In genomic region chr17:17456251-17456650, GRCh38 we compare ENCODE assay signal across 24 cellular contexts.
"Had no signal": no experiment of that assay in that cellular context is flagged by ENCODE, and none has a peak within 500 bp of the region (broad histone marks: within the 10 kb centered on the region; RNA-seq: fewer than 3 reads in every experiment).

No MANE protein-coding gene starts in this region.

- H3K36me3 ChIP-seq: colonic mucosa, esophagus muscularis mucosa, esophagus squamous epithelium, gastrocnemius medialis, gastroesophageal sphincter, heart left ventricle, heart right ventricle had no signal

- DNase-seq: colonic mucosa; cortex of kidney; dermis blood vessel endothelial cell; dorsolateral prefrontal cortex; effector CD4-positive, alpha-beta T cell; effector CD8-positive, alpha-beta T cell; effector memory CD4-positive, alpha-beta T cell; effector memory CD8-positive, alpha-beta T cell; endodermal cell; erythroblast; esophagus squamous epithelium; foreskin fibroblast; foreskin keratinocyte; foreskin melanocyte; gastrocnemius medialis; glutamatergic neuron; heart left ventricle; heart right ventricle had no signal

- H3K4me3 Mint-ChIP-seq: dendritic cell treated with granulocyte-macrophage colony-stimulating factor and Interleukin-4, amounts not matched to agents 40 ng/mL and 50 ng/mL, for 4 days; effector memory CD8-positive, alpha-beta T cell; endodermal cell had no signal

- H3K27ac ChIP-seq: colonic mucosa, coronary artery, dorsolateral prefrontal cortex, epithelial cell of prostate, esophagus muscularis mucosa, esophagus squamous epithelium, foreskin keratinocyte, gastrocnemius medialis, gastroesophageal sphincter, heart left ventricle, heart right ventricle had no signal

- ATAC-seq: effector memory CD8-positive, alpha-beta T cell; esophagus mucosa; foreskin keratinocyte; gastrocnemius medialis; gastroesophageal sphincter; heart left ventricle; heart right ventricle had no signal

- H3K27ac Mint-ChIP-seq: dendritic cell treated with granulocyte-macrophage colony-stimulating factor and Interleukin-4, amounts not matched to agents 40 ng/mL and 50 ng/mL, for 4 days; effector memory CD8-positive, alpha-beta T cell; endodermal cell had no signal

- H3K4me1 ChIP-seq: colonic mucosa, esophagus muscularis mucosa, esophagus squamous epithelium, foreskin keratinocyte, gastrocnemius medialis, gastroesophageal sphincter, heart left ventricle, heart right ventricle had no signal

- H3K4me1 Mint-ChIP-seq: endodermal cell had no signal

- H3K27me3 ChIP-seq: colonic mucosa, gastrocnemius medialis had no signal

- H3K4me3 ChIP-seq: colonic mucosa, coronary artery, dorsolateral prefrontal cortex, esophagus muscularis mucosa, esophagus squamous epithelium, gastrocnemius medialis, gastroesophageal sphincter, heart left ventricle, heart right ventricle had no signal

- H3K9me3 ChIP-seq: colonic mucosa, esophagus muscularis mucosa, esophagus squamous epithelium, gastrocnemius medialis, gastroesophageal sphincter, heart left ventricle, heart right ventricle had no signal
